Comparison of ENCODE assay signal across 10 cellular contexts in genomic region chr22:38213319-38214247, GRCh38. TPM values are rescaled to one million over a fixed set of nuclear protein-coding genes. Genes with fewer than 3 reads are reported as not detected.
DNase-seq lines count a peak whose midpoint lies in the region; ATAC-seq, FAIRE-seq and TF ChIP-seq lines count a peak whose summit lies in the region.
"Had no signal": no experiment of that assay in that cellular context is flagged by ENCODE, and none has a peak within 500 bp of the region (broad histone marks: within the 10 kb centered on the region; RNA-seq: fewer than 3 reads in every experiment).

No MANE protein-coding gene starts in this region.

- 20% methylated on average over 10 of the region's 10 CpGs for WGBS in GM12878 (ENCODE audit: insufficient coverage, insufficient replicate concordance, low lambda C conversion rate, missing lambda C conversion rate)

- H3K27ac ChIP-seq in CD4-positive, CD25-positive, alpha-beta regulatory T cell (ENCODE audit: insufficient read depth, low read length, poor library complexity, severe bottlenecking), result no peak overlapping the region
- peak overlapping the region; percentile 5; the same call in 1 of the 2 replicates for H3K27ac ChIP-seq in GM12878 (ENCODE audit: control insufficient read depth, insufficient read depth)

- H3K4me3 ChIP-seq in CD4-positive, CD25-positive, alpha-beta regulatory T cell (ENCODE audit: low read depth, low read length), result no peak overlapping the region
- peak overlapping the region; percentile 58 for H3K4me3 ChIP-seq in GM12878
- H3K4me3 ChIP-seq: lung had no signal

- peaks cover 12% of the 10 kb centered on the region for H3K4me1 ChIP-seq in CD4-positive, CD25-positive, alpha-beta regulatory T cell (ENCODE audit: control insufficient read depth, insufficient read depth, low read length, poor library complexity, severe bottlenecking)
- peaks cover 41% of the 10 kb centered on the region for H3K4me1 ChIP-seq in GM12878 (ENCODE audit: control insufficient read depth, insufficient read depth, low read length)

- in situ Hi-C loops in GM12878 (cut with MboI), result no loop called here

- TF ChIP-seq CTCF in GM12878 (IDR thresholded peaks at IDR 0.05 in 2 of 3, conservative IDR thresholded peaks at IDR 0.05 in 1 of 3; ENCODE audit: control insufficient read depth in 2 of 3, extremely low read depth in 1 of 3, insufficient read depth in 1 of 3, low read depth in 3 of 3, low read length in 3 of 3), result no peak
- TF ChIP-seq CTCF in nephron progenitor cell (IDR thresholded peaks at IDR 0.05), result no peak

- SMC1A ChIA-PET in GM12878 (lab: Charles Lee; ENCODE audit: uncharacterized antibody, unreplicated experiment), result interaction anchor here (1.2 to 4.3 kb wide), 5 partner anchors 9 to 113 kb away, joined by 3 to 20 read pairs (median 9); partner anchors contain the start of genes MAFF and PLA2G6

- ATAC-seq in CD4-positive, CD25-positive, alpha-beta regulatory T cell (ENCODE audit: low read depth in 2 of 2), result no peak
- ATAC-seq in HG03442 (IDR thresholded peaks at IDR 0.05; ENCODE audit: unreplicated experiment) (peak; percentile 7), GM12878 (peak; percentile 67), GM21390 (IDR thresholded peaks at IDR 0.05; ENCODE audit: unreplicated experiment) (no peak)

- peaks cover 0 to 26% (median 3%) of the 10 kb centered on the region in 4 donors for H3K4me1 Mint-ChIP-seq in CD4-positive, CD25-positive, alpha-beta regulatory T cell
- H3K4me1 Mint-ChIP-seq in nephron progenitor cell, result peaks cover 37% of the 10 kb centered on the region

- BruUV-seq in GM12878 (replicated peaks; lab: Mats Ljungman, UMichigan), result TSS peak; percentile 73

- H3K9ac ChIP-seq in GM12878 (ENCODE audit: control insufficient read depth, insufficient read depth, low read length), result peak overlapping the region; percentile 3; the same call in 1 of the 2 replicates
- H3K9ac ChIP-seq: SK-N-SH had no signal

- H3K79me2 ChIP-seq in GM12878 (ENCODE audit: control insufficient read depth, insufficient read depth, low read length), result no peaks in the 10 kb centered on the region

- no peaks in the 10 kb centered on the region for H3K27me3 Mint-ChIP-seq in CD4-positive, CD25-positive, alpha-beta regulatory T cell
- H3K27me3 Mint-ChIP-seq in nephron progenitor cell (ENCODE audit: low read depth, poor library complexity), result peaks cover 36% of the 10 kb centered on the region

- H3K36me3 ChIP-seq in CD4-positive, CD25-positive, alpha-beta regulatory T cell (ENCODE audit: control insufficient read depth, insufficient read depth, low read length), result no peaks in the 10 kb centered on the region
- no peaks in the 10 kb centered on the region; a peak in 2 of 4 replicates for H3K36me3 ChIP-seq in GM12878 (ENCODE audit: control insufficient read depth in 2 of 2, insufficient read depth in 2 of 2, low read length in 1 of 2)

- POLR2A ChIA-PET in GM12878 (lab: Charles Lee), result interaction anchor here (0.5 to 1.7 kb wide), 6 partner anchors 9 to 991 kb away, joined by 3 to 10 read pairs (median 4); no protein-coding TSS in a partner anchor

- H4K20me1 ChIP-seq in GM12878 (ENCODE audit: control insufficient read depth, insufficient read depth), result no peaks in the 10 kb centered on the region

- H3K9me3 ChIP-seq in CD4-positive, CD25-positive, alpha-beta regulatory T cell (ENCODE audit: control insufficient read depth in 2 of 2, low read length in 2 of 2), result no peaks in the 10 kb centered on the region
- H3K9me3 ChIP-seq in GM12878 (replicated peaks; ENCODE audit: control insufficient read depth, insufficient read depth, low read length), result no peaks in the 10 kb centered on the region
- H3K9me3 ChIP-seq: SK-N-SH had no signal

- H3K9me3 Mint-ChIP-seq in CD4-positive, CD25-positive, alpha-beta regulatory T cell, result no peaks in the 10 kb centered on the region
- no peaks in the 10 kb centered on the region for H3K9me3 Mint-ChIP-seq in nephron progenitor cell

- peak overlapping the region in 1 of 3 donors; percentile 76 for H3K27ac Mint-ChIP-seq in CD4-positive, CD25-positive, alpha-beta regulatory T cell
- peak overlapping the region; percentile 37 for H3K27ac Mint-ChIP-seq in nephron progenitor cell

- no peak for TF ChIP-seq POLR2A in GM12878 (IDR thresholded peaks at IDR 0.05; ENCODE audit: low read depth, low read length)

- H3K36me3 Mint-ChIP-seq in CD4-positive, CD25-positive, alpha-beta regulatory T cell, result peaks cover 4% of the 10 kb centered on the region
- peaks cover 16% of the 10 kb centered on the region for H3K36me3 Mint-ChIP-seq in nephron progenitor cell (ENCODE audit: low read depth)

- no peak for TF ChIP-seq RAD21 in GM12878 (IDR thresholded peaks at IDR 0.05; ENCODE audit: insufficient read depth, low read depth, low read length)

- peak overlapping the region; percentile 39 to 81 (median 72) for H3K4me3 Mint-ChIP-seq in CD4-positive, CD25-positive, alpha-beta regulatory T cell
- peak overlapping the region; percentile 30 for H3K4me3 Mint-ChIP-seq in nephron progenitor cell

- no peak for DNase-seq in CD4-positive, CD25-positive, alpha-beta regulatory T cell
- DNase-seq in GM12878 (ENCODE audit: low read depth, low spot score) (peak; percentile 45), nephron progenitor cell (no peak), RCC 7860 (ENCODE audit: low spot score) (no peak), DMS53 (lab: John Stamatoyannopoulos, UW) (no peak), D341Med (ENCODE audit: low spot score) (no peak)
- DNase-seq: SK-N-SH had no signal

- peak overlapping the region; percentile 61 for H2AFZ ChIP-seq in GM12878 (ENCODE audit: control insufficient read depth, low read depth, low read length)

- no peaks in the 10 kb centered on the region for H3K27me3 ChIP-seq in CD4-positive, CD25-positive, alpha-beta regulatory T cell (ENCODE audit: control insufficient read depth, insufficient read depth, low read length)
- no peaks in the 10 kb centered on the region for H3K27me3 ChIP-seq in GM12878 (replicated peaks in 1 of 2; ENCODE audit: control insufficient read depth in 2 of 2, insufficient read depth in 2 of 2, low read length in 1 of 2)

- CTCF ChIA-PET in GM12878 (lab: Yijun Ruan, JAX), result interaction anchor here (0.9 to 2.0 kb wide), 5 partner anchors 16 to 161 kb away, joined by 3 to 7 read pairs (median 4); partner anchors contain the start of gene PICK1

- RAD21 ChIA-PET in GM12878 (lab: Charles Lee; ENCODE audit: unreplicated experiment), result interaction anchor here (0.9 to 3.4 kb wide), 4 partner anchors 10 to 47 kb away, joined by 3 to 13 read pairs (median 4); partner anchors contain the start of gene MAFF

- TF ChIP-seq EP300 in GM12878 (IDR thresholded peaks at IDR 0.05; ENCODE audit: borderline replicate concordance in 1 of 2, control insufficient read depth in 1 of 2, low read depth in 2 of 2, low read length in 2 of 2), result 0 out of 4 replicates have a peak, but pooled peaks of 1 of the 2 experiments have one; percentile 18

- FAIRE-seq in GM12878 (lab: Jason Lieb, UNC) (peak; percentile 94), RCC 7860 (lab: Jason Lieb, UNC) (no peak)

- intact Hi-C loops in GM12878 (cut with micrococcal nuclease; ENCODE audit: unreplicated experiment), result loop anchor here (5.0 to 10.0 kb wide), 3 partner anchors 36 to 99 kb away; partner anchors contain the start of gene BAIAP2L2

- peak overlapping the region; percentile 26 for H3K4me2 ChIP-seq in GM12878 (ENCODE audit: control insufficient read depth, insufficient read depth)
- H3K4me2 ChIP-seq: SK-N-SH had no signal

RNA-seq across cellular contexts. Expression of gene MAFF, which starts 11.8 kb away (rescaled TPM):
- total RNA-seq in CD4-positive, CD25-positive, alpha-beta regulatory T cell, result 39.4 TPM
- 1 to 10 TPM; 1.4 to 2.4 (median 2.0) TPM for polyA plus RNA-seq in CD4-positive, CD25-positive, alpha-beta regulatory T cell
- total RNA-seq in GM12878 (2013; cell fraction: nucleolus; rRNA removed), result 6.2 and 10.1 TPM in 2 replicates
- 1.0 and 1.1 TPM in 2 replicates for total RNA-seq in GM12878 (2014; rRNA removed)
- total RNA-seq in GM12878 (2014; rRNA removed; fragmentation: Illumina TruSeq; extraction: Trizol), result 0.54 and 0.88 TPM in 2 replicates
- total RNA-seq in GM12878 (2021), result 0.87 and 1.4 TPM in 2 replicates
- 0.91 TPM for polyA plus RNA-seq in GM12878 (2011; ENCODE audit: low read depth)
- 1.9 and 2.3 TPM in 2 replicates for polyA plus RNA-seq in GM12878 (2011; rRNA removed)
- polyA plus RNA-seq in GM12878 (2011; cell fraction: cytosol; rRNA removed), result 2.7 and 3.2 TPM in 2 replicates
- 1.8 TPM in 2 replicates for polyA plus RNA-seq in GM12878 (2011; cell fraction: nucleus; rRNA removed)
- polyA plus RNA-seq in GM12878 (2012), result 2.4 and 4.9 TPM in 2 replicates
- polyA plus RNA-seq in GM12878 (2014; fragmentation: Illumina TruSeq; extraction: Trizol), result 0.57 and 0.81 TPM in 2 replicates
- polyA plus RNA-seq in GM12878 (2014; fragmentation: Nextera tagmentation; extraction: Ambion mirVana), result under 1 TPM in 1 of 2 experiments, not detected in 1; 0.22 TPM
- 1.0 and 1.3 TPM in 2 replicates for polyA plus RNA-seq in GM12878 (2014; rRNA removed)
- polyA plus RNA-seq in GM12878 (2016; fragmentation: Nextera tagmentation; extraction: Ambion mirVana), result under 1 TPM; 0.32 to 0.78 TPM
- 0.80 and 1.8 TPM in 2 replicates for polyA minus RNA-seq in GM12878 (2011; rRNA and poly(A)+ RNA removed)
- polyA minus RNA-seq in GM12878 (2011; cell fraction: cytosol; rRNA and poly(A)+ RNA removed), result 0.62 and 2.9 TPM in 2 replicates
- polyA minus RNA-seq in GM12878 (2011; cell fraction: nucleus; rRNA and poly(A)+ RNA removed), result 2.2 and 2.4 TPM in 2 replicates

RNA-seq across cellular contexts. Expression of gene PLA2G6, which starts 32.0 kb away (rescaled TPM):
- 137 TPM for total RNA-seq in CD4-positive, CD25-positive, alpha-beta regulatory T cell
- polyA plus RNA-seq in CD4-positive, CD25-positive, alpha-beta regulatory T cell, result 1 to 10 TPM; 2.6 to 6.9 (median 5.4) TPM
- 187 and 240 TPM in 2 replicates for total RNA-seq in GM12878 (2013; cell fraction: nucleolus; rRNA removed)
- total RNA-seq in GM12878 (2014; rRNA removed) (17.3 and 20.3 TPM in 2 replicates), GM12878 (2014; rRNA removed; fragmentation: Illumina TruSeq; extraction: Trizol) (11.7 and 13.5 TPM in 2 replicates), GM12878 (2021) (16.7 and 23.2 TPM in 2 replicates)
- 14.0 TPM for polyA plus RNA-seq in GM12878 (2011; ENCODE audit: low read depth)
- polyA plus RNA-seq in GM12878 (2011; rRNA removed) (25.3 and 42.2 TPM in 2 replicates), GM12878 (2014; fragmentation: Illumina TruSeq; extraction: Trizol) (14.2 and 18.9 TPM in 2 replicates), GM12878 (2014; fragmentation: Nextera tagmentation; extraction: Ambion mirVana) (under 1 TPM; 0.15 to 0.27 TPM), GM12878 (2014; rRNA removed) (28.1 and 30.7 TPM in 2 replicates), GM12878 (2016; fragmentation: Nextera tagmentation; extraction: Ambion mirVana) (10 to 100 TPM; 10.0 to 12.6 TPM)
- polyA plus RNA-seq in GM12878 (2011; cell fraction: cytosol; rRNA removed), result 37.1 and 42.6 TPM in 2 replicates
- 377 and 471 TPM in 2 replicates for polyA plus RNA-seq in GM12878 (2011; cell fraction: nucleus; rRNA removed)
- 37.9 and 41.3 TPM in 2 replicates for polyA plus RNA-seq in GM12878 (2012)
- polyA minus RNA-seq in GM12878 (2011; rRNA and poly(A)+ RNA removed), result 69.2 and 114 TPM in 2 replicates
- 15.9 and 17.0 TPM in 2 replicates for polyA minus RNA-seq in GM12878 (2011; cell fraction: cytosol; rRNA and poly(A)+ RNA removed)
- polyA minus RNA-seq in GM12878 (2011; cell fraction: nucleus; rRNA and poly(A)+ RNA removed), result 122 and 142 TPM in 2 replicates

RNA-seq across cellular contexts. Expression of gene TMEM184B, which starts 59.2 kb away (rescaled TPM):
- total RNA-seq in CD4-positive, CD25-positive, alpha-beta regulatory T cell, result 31.3 TPM
- 1 to 10 TPM; 7.2 to 8.2 (median 7.7) TPM for polyA plus RNA-seq in CD4-positive, CD25-positive, alpha-beta regulatory T cell
- total RNA-seq in GM12878 (2013; cell fraction: nucleolus; rRNA removed), result 13.7 and 14.0 TPM in 2 replicates
- total RNA-seq in GM12878 (2014; rRNA removed) (4.7 and 5.8 TPM in 2 replicates), GM12878 (2014; rRNA removed; fragmentation: Illumina TruSeq; extraction: Trizol) (4.2 and 5.0 TPM in 2 replicates), GM12878 (2021) (19.5 and 22.4 TPM in 2 replicates)
- 4.2 TPM for polyA plus RNA-seq in GM12878 (2011; ENCODE audit: low read depth)
- polyA plus RNA-seq in GM12878 (2011; rRNA removed) (2.0 and 3.6 TPM in 2 replicates), GM12878 (2014; fragmentation: Illumina TruSeq; extraction: Trizol) (9.8 and 10.0 TPM in 2 replicates), GM12878 (2014; fragmentation: Nextera tagmentation; extraction: Ambion mirVana) (1 to 10 TPM in 1 of 2 experiments, under 1 TPM in 1; 0.56 to 1.0 TPM), GM12878 (2014; rRNA removed) (14.7 and 15.7 TPM in 2 replicates), GM12878 (2016; fragmentation: Nextera tagmentation; extraction: Ambion mirVana) (10 to 100 TPM; 16.1 to 17.1 TPM)
- 4.5 and 5.4 TPM in 2 replicates for polyA plus RNA-seq in GM12878 (2011; cell fraction: cytosol; rRNA removed)
- 9.4 and 12.5 TPM in 2 replicates for polyA plus RNA-seq in GM12878 (2011; cell fraction: nucleus; rRNA removed)
- 10.0 and 10.7 TPM in 2 replicates for polyA plus RNA-seq in GM12878 (2012)
- 5.0 and 5.3 TPM in 2 replicates for polyA minus RNA-seq in GM12878 (2011; rRNA and poly(A)+ RNA removed)
- polyA minus RNA-seq in GM12878 (2011; cell fraction: cytosol; rRNA and poly(A)+ RNA removed), result 3.6 and 4.7 TPM in 2 replicates
- polyA minus RNA-seq in GM12878 (2011; cell fraction: nucleus; rRNA and poly(A)+ RNA removed), result 2.9 and 4.6 TPM in 2 replicates

Comparison
In these comparisons a context has a peak if more than half of its experiments do, and no peak if none do; other contexts are left out.
1. ATAC-seq: peak in HG03442 (single experiment) and GM12878 (single experiment); none in CD4-positive, CD25-positive, alpha-beta regulatory T cell (0 of 2) and GM21390 (single experiment).